ENCODE assay signal across 1 cellular context in the genomic region with DNA sequence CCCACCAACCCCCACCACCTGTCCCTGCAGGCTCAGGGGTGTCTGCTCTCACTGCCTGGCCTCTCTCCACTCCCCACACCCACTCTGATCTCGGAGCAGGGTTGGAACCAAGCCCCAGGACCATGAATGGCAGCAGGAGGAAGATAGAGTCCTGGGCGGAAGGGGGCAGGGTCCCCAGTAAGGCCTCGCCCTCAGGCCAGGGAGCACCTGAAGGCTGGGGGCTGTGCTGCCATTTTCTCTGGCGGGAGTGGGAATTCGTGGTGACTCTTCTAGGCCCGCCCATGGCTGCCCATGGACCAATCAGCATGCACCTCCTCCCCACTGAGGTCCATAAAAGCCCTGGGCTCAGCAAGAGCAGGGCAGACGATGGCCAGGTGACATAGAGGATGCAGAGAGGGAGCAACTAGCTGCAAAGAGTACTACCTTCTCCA.
TF ChIP-seq lines count a peak whose summit lies in the region.

No MANE protein-coding gene starts in this region.

TF ChIP-seq in WTC11, 78 proteins besides CTCF, POLR2A, EP300 and RAD21:
- TF ChIP-seq SP1 (CRISPR knock-in tag; conservative IDR thresholded peaks at IDR 0.05), result peak; percentile 49
- 0 out of 2 replicates have a peak, but pooled peaks have one; percentile 11 for TF ChIP-seq ZNF232 (CRISPR knock-in tag; IDR thresholded peaks at IDR 0.05)
- TF ChIP-seq RORB (CRISPR knock-in tag; IDR thresholded peaks at IDR 0.05), result no peak
- TF ChIP-seq, protein P1, sequence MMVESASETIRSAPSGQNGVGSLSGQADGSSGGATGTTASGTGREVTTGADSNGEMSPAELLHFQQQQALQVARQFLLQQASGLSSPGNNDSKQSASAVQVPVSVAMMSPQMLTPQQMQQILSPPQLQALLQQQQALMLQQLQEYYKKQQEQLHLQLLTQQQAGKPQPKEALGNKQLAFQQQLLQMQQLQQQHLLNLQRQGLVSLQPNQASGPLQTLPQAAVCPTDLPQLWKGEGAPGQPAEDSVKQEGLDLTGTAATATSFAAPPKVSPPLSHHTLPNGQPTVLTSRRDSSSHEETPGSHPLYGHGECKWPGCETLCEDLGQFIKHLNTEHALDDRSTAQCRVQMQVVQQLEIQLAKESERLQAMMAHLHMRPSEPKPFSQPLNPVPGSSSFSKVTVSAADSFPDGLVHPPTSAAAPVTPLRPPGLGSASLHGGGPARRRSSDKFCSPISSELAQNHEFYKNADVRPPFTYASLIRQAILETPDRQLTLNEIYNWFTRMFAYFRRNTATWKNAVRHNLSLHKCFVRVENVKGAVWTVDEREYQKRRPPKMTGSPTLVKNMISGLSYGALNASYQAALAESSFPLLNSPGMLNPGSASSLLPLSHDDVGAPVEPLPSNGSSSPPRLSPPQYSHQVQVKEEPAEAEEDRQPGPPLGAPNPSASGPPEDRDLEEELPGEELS (CRISPR knock-in tag; IDR thresholded peaks at IDR 0.05), result peak; percentile 43; the same call in 1 of the 2 replicates
- TF ChIP-seq, protein P2, sequence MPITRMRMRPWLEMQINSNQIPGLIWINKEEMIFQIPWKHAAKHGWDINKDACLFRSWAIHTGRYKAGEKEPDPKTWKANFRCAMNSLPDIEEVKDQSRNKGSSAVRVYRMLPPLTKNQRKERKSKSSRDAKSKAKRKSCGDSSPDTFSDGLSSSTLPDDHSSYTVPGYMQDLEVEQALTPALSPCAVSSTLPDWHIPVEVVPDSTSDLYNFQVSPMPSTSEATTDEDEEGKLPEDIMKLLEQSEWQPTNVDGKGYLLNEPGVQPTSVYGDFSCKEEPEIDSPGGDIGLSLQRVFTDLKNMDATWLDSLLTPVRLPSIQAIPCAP (CRISPR knock-in tag; IDR thresholded peaks at IDR 0.05), result no peak
- TF ChIP-seq, protein P3, sequence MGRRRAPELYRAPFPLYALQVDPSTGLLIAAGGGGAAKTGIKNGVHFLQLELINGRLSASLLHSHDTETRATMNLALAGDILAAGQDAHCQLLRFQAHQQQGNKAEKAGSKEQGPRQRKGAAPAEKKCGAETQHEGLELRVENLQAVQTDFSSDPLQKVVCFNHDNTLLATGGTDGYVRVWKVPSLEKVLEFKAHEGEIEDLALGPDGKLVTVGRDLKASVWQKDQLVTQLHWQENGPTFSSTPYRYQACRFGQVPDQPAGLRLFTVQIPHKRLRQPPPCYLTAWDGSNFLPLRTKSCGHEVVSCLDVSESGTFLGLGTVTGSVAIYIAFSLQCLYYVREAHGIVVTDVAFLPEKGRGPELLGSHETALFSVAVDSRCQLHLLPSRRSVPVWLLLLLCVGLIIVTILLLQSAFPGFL (CRISPR knock-in tag; IDR thresholded peaks at IDR 0.05; ENCODE audit: borderline replicate concordance), result no peak
- no peak for TF ChIP-seq GRHL2 (CRISPR knock-in tag; IDR thresholded peaks at IDR 0.05; ENCODE audit: insufficient replicate concordance, severe bottlenecking)
- peak; percentile 38; the same call in 1 of the 2 replicates for TF ChIP-seq NFYB (CRISPR knock-in tag; conservative IDR thresholded peaks at IDR 0.05; ENCODE audit: low read depth)
- TF ChIP-seq EMX1 (CRISPR knock-in tag; IDR thresholded peaks at IDR 0.05), result no peak
- TF ChIP-seq ZNF263 (CRISPR knock-in tag; IDR thresholded peaks at IDR 0.05; ENCODE audit: low read depth), result no peak
- no peak for TF ChIP-seq NFATC4 (CRISPR knock-in tag; IDR thresholded peaks at IDR 0.05)
- peak; percentile 41; the same call in 1 of the 2 replicates for TF ChIP-seq GABPB1 (CRISPR knock-in tag; IDR thresholded peaks at IDR 0.05)
- TF ChIP-seq NR2C2 (CRISPR knock-in tag; IDR thresholded peaks at IDR 0.05), result no peak
